In the genomic region with DNA sequence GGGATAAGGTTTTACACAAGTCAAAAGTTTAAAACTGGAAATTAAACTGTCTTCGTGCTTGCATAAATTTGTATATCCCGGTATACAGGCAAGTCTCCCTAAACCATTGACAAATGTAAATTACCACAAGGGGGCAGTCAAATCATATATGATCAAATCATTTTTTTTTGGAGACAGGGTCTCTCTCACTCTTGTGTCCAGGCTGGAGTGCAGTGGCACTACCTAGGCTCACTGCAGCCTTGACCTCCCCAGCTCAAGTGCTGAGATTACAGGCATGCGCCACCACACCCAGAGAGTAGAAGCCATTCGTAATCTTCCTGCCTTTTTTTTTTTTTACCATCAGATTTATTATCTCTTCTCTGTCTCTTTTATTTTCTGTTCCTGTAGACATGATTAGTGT, we compare ENCODE assay signal across 8 cellular contexts. TPM values are rescaled to one million over a fixed set of nuclear protein-coding genes. Genes with fewer than 3 reads are reported as not detected.
A peak's percentile ranks its signal among the peaks of the same experiment; 100 is the strongest.
DNase-seq lines count a peak whose midpoint lies in the region; ATAC-seq, FAIRE-seq and TF ChIP-seq lines count a peak whose summit lies in the region.

No MANE protein-coding gene starts in this region.

- no peaks in the 10 kb centered on the region for H3K9me3 Mint-ChIP-seq in neural crest cell

- no peak for ATAC-seq in HG03520 (IDR thresholded peaks at IDR 0.05; ENCODE audit: unreplicated experiment)
- ATAC-seq in GM19467 (IDR thresholded peaks at IDR 0.05; ENCODE audit: unreplicated experiment) = no peak

- FAIRE-seq in D721Med (lab: Jason Lieb, UNC) = no peak

- no peak overlapping the region for H3K4me3 Mint-ChIP-seq in neural crest cell

- H3K36me3 Mint-ChIP-seq in neural crest cell (ENCODE audit: low read depth) = peaks cover 28% of the 10 kb centered on the region

- 50% methylated on average over 4 of the region's 4 CpGs for WGBS in esophagus muscularis mucosa

- no peaks in the 10 kb centered on the region for H3K36me3 ChIP-seq in esophagus muscularis mucosa

- no peak for TF ChIP-seq EP300 in esophagus muscularis mucosa (IDR thresholded peaks at IDR 0.05)

- TF ChIP-seq CTCF in D721Med (IDR thresholded peaks at IDR 0.05; ENCODE audit: insufficient read depth, missing control alignments) (peak; percentile 57), HL-60 (IDR thresholded peaks at IDR 0.05; ENCODE audit: insufficient read depth, low read length) (peak; percentile 27), esophagus muscularis mucosa (IDR thresholded peaks at IDR 0.05) (peak; percentile 58 to 65 (median 62)), neural crest cell (conservative IDR thresholded peaks at IDR 0.05) (peak; percentile 72)

- intact Hi-C loops in esophagus muscularis mucosa (cut with DNase I) = loop anchor here (2.0 to 5.0 kb wide), 2 partner anchors 134 to 163 kb away; no protein-coding TSS in a partner anchor

- H3K4me1 ChIP-seq in esophagus muscularis mucosa = peaks cover 0 to 2% (median 0%) of the 10 kb centered on the region in 4 donors

- no peaks in the 10 kb centered on the region for H3K27me3 Mint-ChIP-seq in neural crest cell (ENCODE audit: low read depth)

- H3K27ac ChIP-seq in HL-60 (replicated peaks) (no peak overlapping the region), esophagus muscularis mucosa (replicated peaks in 1 of 4) (no peak overlapping the region)

- no peak overlapping the region for H3K27ac Mint-ChIP-seq in neural crest cell (ENCODE audit: unreplicated experiment)

- DNase-seq in D721Med (ENCODE audit: insufficient read length, low spot score) (no peak), HL-60 (ENCODE audit: low read depth in 1 of 2, low spot score in 1 of 2) (no peak), SK-MEL-5 (ENCODE audit: low read depth, low spot score) (peak; percentile 83), esophagus muscularis mucosa (ENCODE audit: extremely low spot score) (no peak), neural crest cell (ENCODE audit: low read depth, low spot score) (no peak)
- no peak for DNase-seq in activated CD8-positive, alpha-beta memory T cell treated with anti-CD3 and anti-CD28 coated beads, Interleukin-2, amount 50 U/mL, for 48 hours

- H3K9me3 ChIP-seq in esophagus muscularis mucosa = no peaks in the 10 kb centered on the region

- H3K27me3 ChIP-seq in HL-60 (ENCODE audit: insufficient read depth, poor library complexity, severe bottlenecking) = no peaks in the 10 kb centered on the region
- H3K27me3 ChIP-seq in esophagus muscularis mucosa = no peaks in the 10 kb centered on the region

- no peaks in the 10 kb centered on the region for H3K4me1 Mint-ChIP-seq in neural crest cell

- TF ChIP-seq POLR2A in esophagus muscularis mucosa (IDR thresholded peaks at IDR 0.05; ENCODE audit: low read depth) = no peak

- H3K4me3 ChIP-seq in HL-60 (replicated peaks; ENCODE audit: insufficient read depth, low read length) (no peak overlapping the region), esophagus muscularis mucosa (no peak overlapping the region)

- in situ Hi-C loops in SK-MEL-5 (cut with HindIII; ENCODE audit: low pct_unique_long_range_greater_than_20kb, low sequenced_read_pairs) = no loop called here

RNA-seq across cellular contexts. Expression of a gene that starts 18.5 kb away (rescaled TPM):
- total RNA-seq in SK-MEL-5 (2014; rRNA removed; shearing (Covaris generic)) = 114 and 117 TPM in 2 replicates
- polyA plus RNA-seq in SK-MEL-5 (2015; cell fraction: cytosol; rRNA removed) = 102 and 129 TPM in 2 replicates
- 176 and 249 TPM in 2 replicates for polyA plus RNA-seq in SK-MEL-5 (2015; cell fraction: nucleus; rRNA removed)
- total RNA-seq in esophagus muscularis mucosa (1 to 10 TPM in 1 of 4 donors, under 1 TPM in 3; under 0.01 to 1.4 (median 0.30) TPM), neural crest cell (295 and 302 TPM in 2 replicates)

RNA-seq across cellular contexts. Expression of a gene that starts 34.6 kb away (rescaled TPM):
- total RNA-seq in SK-MEL-5 (2014; rRNA removed; shearing (Covaris generic)) = not detected in 2 replicates
- polyA plus RNA-seq in SK-MEL-5 (2015; cell fraction: cytosol; rRNA removed) = 0.18 TPM in 1 of 2 replicates, not detected in the other
- not detected in 2 replicates for polyA plus RNA-seq in SK-MEL-5 (2015; cell fraction: nucleus; rRNA removed)
- under 1 TPM in 2 of 4 donors, not detected in 2; 0.40 to 0.50 TPM for total RNA-seq in esophagus muscularis mucosa
- 0.34 TPM in 1 of 2 replicates, not detected in the other for total RNA-seq in neural crest cell

RNA-seq across cellular contexts. Expression of a gene that starts 44.1 kb away (rescaled TPM):
- total RNA-seq in SK-MEL-5 (2014; rRNA removed; shearing (Covaris generic)) = 24.5 and 25.0 TPM in 2 replicates
- polyA plus RNA-seq in SK-MEL-5 (2015; cell fraction: cytosol; rRNA removed) = 162 and 191 TPM in 2 replicates
- 16.1 and 17.3 TPM in 2 replicates for polyA plus RNA-seq in SK-MEL-5 (2015; cell fraction: nucleus; rRNA removed)
- total RNA-seq in esophagus muscularis mucosa (100 to 1,000 TPM; 258 to 444 (median 268) TPM), neural crest cell (56.1 and 56.7 TPM in 2 replicates)

Comparison
In these comparisons a context has a peak if more than half of its experiments do, and no peak if none do; other contexts are left out.
1. RNA of a gene that starts 18.5 kb away (total RNA-seq): 295 to 302 TPM in neural crest cell and 114 to 117 TPM in SK-MEL-5; under 0.01 to 1.4 TPM in esophagus muscularis mucosa; every median in the first group is over 10 times any median in the second.
2. Peak in every context shown above with its lines, with median percentiles within 50 percentile points of each other: CTCF ChIP-seq.